In genomic region chr4:119138046-119138445, GRCh38 we compare ENCODE assay signal across 15 cellular contexts. TPM values are rescaled to one million over a fixed set of nuclear protein-coding genes. Genes with fewer than 3 reads are reported as not detected.
A peak's percentile ranks its signal among the peaks of the same experiment; 100 is the strongest.
DNase-seq lines count a peak whose midpoint lies in the region; ATAC-seq and TF ChIP-seq lines count a peak whose summit lies in the region.
"Had no signal": no experiment of that assay in that cellular context is flagged by ENCODE, and none has a peak within 500 bp of the region (broad histone marks: within the 10 kb centered on the region; RNA-seq: fewer than 3 reads in every experiment).

No MANE protein-coding gene starts in this region.

- H3K4me3 Mint-ChIP-seq in stimulated activated memory B cell treated with anti-CD40 and anti-IgM and Interleukin-4, amounts not matched to agents 10 μg/mL and 1 μg/mL and 100 μg/mL, for 72 hours = no peak overlapping the region

- H3K27ac Mint-ChIP-seq in stimulated activated memory B cell treated with anti-CD40 and anti-IgM and Interleukin-4, amounts not matched to agents 10 μg/mL and 1 μg/mL and 100 μg/mL, for 72 hours = peak overlapping the region; percentile 19

- no peak for TF ChIP-seq CTCF in choroid plexus epithelial cell (conservative IDR thresholded peaks at IDR 0.05; ENCODE audit: low read depth, low read length)

- ATAC-seq in Right ventricle myocardium inferior (peak; percentile 65), GM21576 (IDR thresholded peaks at IDR 0.05; ENCODE audit: unreplicated experiment) (no peak), HG03520 (IDR thresholded peaks at IDR 0.05; ENCODE audit: unreplicated experiment) (no peak)
- ATAC-seq in stimulated activated memory B cell treated with anti-CD40 and anti-IgM and Interleukin-4, amounts not matched to agents 10 μg/mL and 1 μg/mL and 100 μg/mL, for 72 hours = no peak

- DNase-seq in Right ventricle myocardium inferior (ENCODE audit: missing footprints) (no peak), cardiac septum (ENCODE audit: low spot score) (no peak), choroid plexus epithelial cell (ENCODE audit: low read depth) (peak; percentile 72), iPS-NIHi7 (ENCODE audit: extremely low spot score) (peak; percentile 38)
- no peak for DNase-seq in NK-92 treated with Interleukin-12 subunit alpha and Interleukin-12 subunit beta, amount 100 ng/mL, for 24 hours (lab: John Stamatoyannopoulos, UW)
- DNase-seq: activated naive CD4-positive, alpha-beta T cell; caudate nucleus; hypothalamus; NCI-H1105; NCI-H82; ovary; thyroid gland had no signal

- H3K4me3 ChIP-seq in choroid plexus epithelial cell (ENCODE audit: low read depth, low read length) = no peak overlapping the region
- H3K4me3 ChIP-seq: ovary, thyroid gland had no signal

- peaks cover 23% of the 10 kb centered on the region for H3K4me1 Mint-ChIP-seq in stimulated activated memory B cell treated with anti-CD40 and anti-IgM and Interleukin-4, amounts not matched to agents 10 μg/mL and 1 μg/mL and 100 μg/mL, for 72 hours

- no peaks in the 10 kb centered on the region for H3K27me3 Mint-ChIP-seq in stimulated activated memory B cell treated with anti-CD40 and anti-IgM and Interleukin-4, amounts not matched to agents 10 μg/mL and 1 μg/mL and 100 μg/mL, for 72 hours

- H3K36me3 Mint-ChIP-seq in stimulated activated memory B cell treated with anti-CD40 and anti-IgM and Interleukin-4, amounts not matched to agents 10 μg/mL and 1 μg/mL and 100 μg/mL, for 72 hours = no peaks in the 10 kb centered on the region

- H3K9me3 Mint-ChIP-seq in stimulated activated memory B cell treated with anti-CD40 and anti-IgM and Interleukin-4, amounts not matched to agents 10 μg/mL and 1 μg/mL and 100 μg/mL, for 72 hours = no peaks in the 10 kb centered on the region

- intact Hi-C loops in Right ventricle myocardium inferior (cut with DNase I) (loop anchor here (5.0 kb wide), 2 partner anchors 56 to 156 kb away; no protein-coding TSS in a partner anchor), cardiac septum (cut with DNase I) (loop anchor here (5.0 kb wide), 2 partner anchors 141 to 156 kb away; no protein-coding TSS in a partner anchor)

RNA-seq across cellular contexts. Expression of gene MYOZ2, which starts 2.4 kb away (rescaled TPM):
- total RNA-seq in Right ventricle myocardium inferior (748 TPM), cardiac septum (727 TPM)
- total RNA-seq: thyroid gland had no signal

Comparison
In these comparisons a context has a peak if more than half of its experiments do, and no peak if none do; other contexts are left out.
1. DNase-seq: peak in choroid plexus epithelial cell (single experiment) and iPS-NIHi7 (single experiment); none in Right ventricle myocardium inferior (single experiment), cardiac septum (single experiment) and NK-92 treated with Interleukin-12 subunit alpha and Interleukin-12 subunit beta, amount 100 ng/mL, for 24 hours (single experiment).